ENCODE assay signal across 1 cellular context in the genomic region with DNA sequence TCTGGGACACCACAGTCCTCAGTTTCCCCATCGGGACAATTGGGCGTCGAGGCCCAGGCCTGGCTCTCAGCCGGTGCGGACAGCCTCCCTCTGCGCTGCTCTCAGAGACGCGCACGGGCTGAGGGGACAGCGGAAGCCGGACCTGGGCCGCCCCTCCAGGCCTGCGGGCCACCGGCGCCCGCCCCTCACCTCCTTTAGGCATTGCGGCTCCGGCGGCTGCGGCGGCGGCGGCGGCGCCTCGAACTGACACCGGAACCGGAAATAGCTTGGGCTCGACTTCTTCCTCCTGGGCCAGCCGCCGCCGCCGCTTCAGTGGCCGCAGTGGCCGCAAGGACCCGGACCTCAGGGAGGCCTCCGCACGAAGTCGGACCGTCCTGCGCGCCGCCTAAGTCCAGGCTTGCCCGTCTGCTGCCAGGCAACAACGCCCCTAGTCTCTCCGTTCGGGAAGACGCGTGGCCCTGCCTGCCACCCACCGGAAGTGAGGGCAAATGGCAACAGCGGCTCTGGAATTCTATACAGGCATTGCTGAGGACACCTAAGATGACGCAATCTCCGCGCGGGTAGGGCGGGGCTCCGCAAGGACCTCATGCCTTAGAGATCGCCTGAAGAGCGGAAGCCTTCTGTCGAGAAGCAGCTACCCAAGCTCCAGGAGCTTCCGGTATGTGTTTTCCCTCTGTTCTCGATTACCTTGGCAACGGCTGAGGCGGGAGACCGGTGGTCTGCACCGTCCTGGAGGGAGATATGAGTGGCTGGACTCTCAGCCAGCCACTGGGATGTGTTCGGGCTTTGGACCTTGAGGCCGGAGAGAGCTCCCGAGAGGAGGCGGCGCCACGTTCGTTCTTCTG.
A peak's percentile ranks its signal among the peaks of the same experiment; 100 is the strongest.
TF ChIP-seq lines count a peak whose summit lies in the region.

A gene (plus strand): TSS at position 623 of the 845 bp plus-strand sequence. CDS start 2,124 bp downstream, outside the sequence.
A gene with protein sequence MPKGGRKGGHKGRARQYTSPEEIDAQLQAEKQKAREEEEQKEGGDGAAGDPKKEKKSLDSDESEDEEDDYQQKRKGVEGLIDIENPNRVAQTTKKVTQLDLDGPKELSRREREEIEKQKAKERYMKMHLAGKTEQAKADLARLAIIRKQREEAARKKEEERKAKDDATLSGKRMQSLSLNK (minus strand): TSS at position 251 of the 845 bp plus-strand sequence. CDS start 49 bp downstream, at position 202.

TF ChIP-seq in SK-N-SH, 30 proteins besides CTCF, POLR2A, EP300 and RAD21 (continued from another document):
- no peak for TF ChIP-seq NRF1 (IDR thresholded peaks at IDR 0.05; ENCODE audit: low read depth, low read length)
- peak; percentile 86 for TF ChIP-seq MXI1 (IDR thresholded peaks at IDR 0.05; ENCODE audit: low read depth, low read length)
- TF ChIP-seq YY1 (IDR thresholded peaks at IDR 0.05; ENCODE audit: low read depth): peak; percentile 73
- no peak; the same call in 1 of the 2 replicates for TF ChIP-seq FOXJ3 (CRISPR knock-in tag; IDR thresholded peaks at IDR 0.05)
- no peak for TF ChIP-seq NFIC (IDR thresholded peaks at IDR 0.05; ENCODE audit: borderline replicate concordance)
- no peak for TF ChIP-seq GATA2 (CRISPR knock-in tag; IDR thresholded peaks at IDR 0.05)
- TF ChIP-seq, protein P1, sequence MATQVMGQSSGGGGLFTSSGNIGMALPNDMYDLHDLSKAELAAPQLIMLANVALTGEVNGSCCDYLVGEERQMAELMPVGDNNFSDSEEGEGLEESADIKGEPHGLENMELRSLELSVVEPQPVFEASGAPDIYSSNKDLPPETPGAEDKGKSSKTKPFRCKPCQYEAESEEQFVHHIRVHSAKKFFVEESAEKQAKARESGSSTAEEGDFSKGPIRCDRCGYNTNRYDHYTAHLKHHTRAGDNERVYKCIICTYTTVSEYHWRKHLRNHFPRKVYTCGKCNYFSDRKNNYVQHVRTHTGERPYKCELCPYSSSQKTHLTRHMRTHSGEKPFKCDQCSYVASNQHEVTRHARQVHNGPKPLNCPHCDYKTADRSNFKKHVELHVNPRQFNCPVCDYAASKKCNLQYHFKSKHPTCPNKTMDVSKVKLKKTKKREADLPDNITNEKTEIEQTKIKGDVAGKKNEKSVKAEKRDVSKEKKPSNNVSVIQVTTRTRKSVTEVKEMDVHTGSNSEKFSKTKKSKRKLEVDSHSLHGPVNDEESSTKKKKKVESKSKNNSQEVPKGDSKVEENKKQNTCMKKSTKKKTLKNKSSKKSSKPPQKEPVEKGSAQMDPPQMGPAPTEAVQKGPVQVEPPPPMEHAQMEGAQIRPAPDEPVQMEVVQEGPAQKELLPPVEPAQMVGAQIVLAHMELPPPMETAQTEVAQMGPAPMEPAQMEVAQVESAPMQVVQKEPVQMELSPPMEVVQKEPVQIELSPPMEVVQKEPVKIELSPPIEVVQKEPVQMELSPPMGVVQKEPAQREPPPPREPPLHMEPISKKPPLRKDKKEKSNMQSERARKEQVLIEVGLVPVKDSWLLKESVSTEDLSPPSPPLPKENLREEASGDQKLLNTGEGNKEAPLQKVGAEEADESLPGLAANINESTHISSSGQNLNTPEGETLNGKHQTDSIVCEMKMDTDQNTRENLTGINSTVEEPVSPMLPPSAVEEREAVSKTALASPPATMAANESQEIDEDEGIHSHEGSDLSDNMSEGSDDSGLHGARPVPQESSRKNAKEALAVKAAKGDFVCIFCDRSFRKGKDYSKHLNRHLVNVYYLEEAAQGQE (IDR thresholded peaks at IDR 0.05; ENCODE audit: low read depth, low read length): peak; percentile 62
- no peak for TF ChIP-seq EZH2phosphoT487 (IDR thresholded peaks at IDR 0.05; ENCODE audit: borderline replicate concordance, low read depth)
- TF ChIP-seq, protein P2, sequence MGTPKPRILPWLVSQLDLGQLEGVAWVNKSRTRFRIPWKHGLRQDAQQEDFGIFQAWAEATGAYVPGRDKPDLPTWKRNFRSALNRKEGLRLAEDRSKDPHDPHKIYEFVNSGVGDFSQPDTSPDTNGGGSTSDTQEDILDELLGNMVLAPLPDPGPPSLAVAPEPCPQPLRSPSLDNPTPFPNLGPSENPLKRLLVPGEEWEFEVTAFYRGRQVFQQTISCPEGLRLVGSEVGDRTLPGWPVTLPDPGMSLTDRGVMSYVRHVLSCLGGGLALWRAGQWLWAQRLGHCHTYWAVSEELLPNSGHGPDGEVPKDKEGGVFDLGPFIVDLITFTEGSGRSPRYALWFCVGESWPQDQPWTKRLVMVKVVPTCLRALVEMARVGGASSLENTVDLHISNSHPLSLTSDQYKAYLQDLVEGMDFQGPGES (IDR thresholded peaks at IDR 0.05; ENCODE audit: low read depth, low read length): no peak
- TF ChIP-seq TEAD4 (IDR thresholded peaks at IDR 0.05; ENCODE audit: borderline replicate concordance, insufficient read depth): no peak
- TF ChIP-seq GABPA (IDR thresholded peaks at IDR 0.05; ENCODE audit: low read depth): peak; percentile 90
- peak; percentile 78 for TF ChIP-seq ELF1 (IDR thresholded peaks at IDR 0.05)
- no peak for TF ChIP-seq CHD2 (IDR thresholded peaks at IDR 0.05; ENCODE audit: low read length, partially characterized antibody)
- peak; percentile 54; the same call in 1 of the 2 replicates for TF ChIP-seq RCOR1 (IDR thresholded peaks at IDR 0.05; ENCODE audit: low read length)
- peak; percentile 99 for TF ChIP-seq POLR2AphosphoS5 (IDR thresholded peaks at IDR 0.05; ENCODE audit: low read depth, low read length)
- TF ChIP-seq, protein P3, sequence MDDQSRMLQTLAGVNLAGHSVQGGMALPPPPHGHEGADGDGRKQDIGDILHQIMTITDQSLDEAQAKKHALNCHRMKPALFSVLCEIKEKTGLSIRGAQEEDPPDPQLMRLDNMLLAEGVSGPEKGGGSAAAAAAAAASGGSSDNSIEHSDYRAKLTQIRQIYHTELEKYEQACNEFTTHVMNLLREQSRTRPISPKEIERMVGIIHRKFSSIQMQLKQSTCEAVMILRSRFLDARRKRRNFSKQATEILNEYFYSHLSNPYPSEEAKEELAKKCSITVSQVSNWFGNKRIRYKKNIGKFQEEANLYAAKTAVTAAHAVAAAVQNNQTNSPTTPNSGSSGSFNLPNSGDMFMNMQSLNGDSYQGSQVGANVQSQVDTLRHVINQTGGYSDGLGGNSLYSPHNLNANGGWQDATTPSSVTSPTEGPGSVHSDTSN (IDR thresholded peaks at IDR 0.05): no peak
- TF ChIP-seq MEF2A (IDR thresholded peaks at IDR 0.05; ENCODE audit: borderline replicate concordance, low read depth): no peak
- TF ChIP-seq, protein P4, sequence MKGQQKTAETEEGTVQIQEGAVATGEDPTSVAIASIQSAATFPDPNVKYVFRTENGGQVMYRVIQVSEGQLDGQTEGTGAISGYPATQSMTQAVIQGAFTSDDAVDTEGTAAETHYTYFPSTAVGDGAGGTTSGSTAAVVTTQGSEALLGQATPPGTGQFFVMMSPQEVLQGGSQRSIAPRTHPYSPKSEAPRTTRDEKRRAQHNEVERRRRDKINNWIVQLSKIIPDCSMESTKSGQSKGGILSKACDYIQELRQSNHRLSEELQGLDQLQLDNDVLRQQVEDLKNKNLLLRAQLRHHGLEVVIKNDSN (IDR thresholded peaks at IDR 0.05; ENCODE audit: borderline replicate concordance, low read depth): no peak
- peak; percentile 96 for TF ChIP-seq TAF1 (IDR thresholded peaks at IDR 0.05; ENCODE audit: borderline replicate concordance, low read depth, low read length)
- TF ChIP-seq TCF12 (IDR thresholded peaks at IDR 0.05): no peak
